In genomic region chr20:35277127-35277526, GRCh38 we compare ENCODE assay signal across 9 cellular contexts. TPM values are rescaled to one million over a fixed set of nuclear protein-coding genes. Genes with fewer than 3 reads are reported as not detected.
A peak's percentile ranks its signal among the peaks of the same experiment; 100 is the strongest.
DNase-seq lines count a peak whose midpoint lies in the region; ATAC-seq, FAIRE-seq and TF ChIP-seq lines count a peak whose summit lies in the region.
"Had no signal": no experiment of that assay in that cellular context is flagged by ENCODE, and none has a peak within 500 bp of the region (broad histone marks: within the 10 kb centered on the region; RNA-seq: fewer than 3 reads in every experiment).

No MANE protein-coding gene starts in this region.

- FAIRE-seq in kidney (lab: Jason Lieb, UNC) = no peak

- H3K36me3 ChIP-seq in kidney (ENCODE audit: control insufficient read depth in 1 of 2, insufficient read depth in 2 of 2, low read length in 2 of 2) (peaks cover 24 to 47% of the 10 kb centered on the region in 2 donors), thoracic aorta (peaks cover 7% of the 10 kb centered on the region)

- POLR2A ChIA-PET in activated CD4-positive, alpha-beta T cell treated with anti-CD3 and anti-CD28 coated beads for 36 hours (lab: Charles Lee) = no interaction called here

- H3K4me1 ChIP-seq in kidney (ENCODE audit: control insufficient read depth in 1 of 2, insufficient read depth in 1 of 2, low read depth in 1 of 2, low read length in 2 of 2) (peaks cover 16 to 28% of the 10 kb centered on the region in 2 donors), thoracic aorta (ENCODE audit: control insufficient read depth in 1 of 2, low read depth in 2 of 2) (peaks cover 13 to 29% of the 10 kb centered on the region in 2 donors)

- H3K27me3 Mint-ChIP-seq in activated CD4-positive, alpha-beta T cell treated with anti-CD3 and anti-CD28 coated beads for 36 hours = no peaks in the 10 kb centered on the region
- no peaks in the 10 kb centered on the region for H3K27me3 Mint-ChIP-seq in activated T-helper 2 cell treated with anti-CD3 and anti-CD28 coated beads, Interferon-gamma antibody, Interleukin-2, Interleukin-4, amounts not matched to agents 10 μg/mL and 5 μg/mL and 100 μg/mL, durations not matched to agents 14 hours and 24 hours and 36 hours (ENCODE audit: low read depth)

- no peak for ATAC-seq in activated CD4-positive, alpha-beta T cell treated with anti-CD3 and anti-CD28 coated beads for 36 hours
- ATAC-seq in thoracic aorta (ENCODE audit: insufficient number of reproducible peaks, low FRiP score, low read depth) (no peak), HG03175 (IDR thresholded peaks at IDR 0.05; ENCODE audit: unreplicated experiment) (no peak), GM21717 (IDR thresholded peaks at IDR 0.05; ENCODE audit: unreplicated experiment) (no peak)

- CTCF ChIA-PET in activated CD4-positive, alpha-beta T cell treated with anti-CD3 and anti-CD28 coated beads for 36 hours (lab: Charles Lee) = interaction anchor here (0.7 to 1.1 kb wide), 2 partner anchors 24 to 181 kb away, joined by 4 to 6 read pairs; no protein-coding TSS in a partner anchor

- H3K27me3 ChIP-seq in thoracic aorta (replicated peaks; ENCODE audit: insufficient read depth) = no peaks in the 10 kb centered on the region

- H3K27ac ChIP-seq in kidney (ENCODE audit: low read depth in 2 of 2, low read length in 2 of 2) (peak overlapping the region; percentile 96), thoracic aorta (peak overlapping the region; percentile 88 to 94)

- H3K9ac ChIP-seq in kidney (ENCODE audit: low read length in 2 of 2) = peak overlapping the region; percentile 93 to 96

- H3K27ac Mint-ChIP-seq in activated CD4-positive, alpha-beta T cell treated with anti-CD3 and anti-CD28 coated beads for 36 hours = peak overlapping the region; percentile 97
- H3K27ac Mint-ChIP-seq in activated T-helper 2 cell treated with anti-CD3 and anti-CD28 coated beads, Interferon-gamma antibody, Interleukin-2, Interleukin-4, amounts not matched to agents 10 μg/mL and 5 μg/mL and 100 μg/mL, durations not matched to agents 14 hours and 24 hours and 36 hours = peak overlapping the region; percentile 97

- peak overlapping the region; percentile 87 to 93 for H3K4me3 ChIP-seq in kidney (ENCODE audit: low read length in 2 of 2)
- H3K4me3 ChIP-seq in thoracic aorta = peak overlapping the region; percentile 87

- TF ChIP-seq CTCF in kidney (IDR thresholded peaks at IDR 0.05; ENCODE audit: borderline replicate concordance, extremely low read depth, insufficient read depth) (no peak), thoracic aorta (IDR thresholded peaks at IDR 0.05) (no peak)

- peaks cover 41% of the 10 kb centered on the region for H3K36me3 Mint-ChIP-seq in activated CD4-positive, alpha-beta T cell treated with anti-CD3 and anti-CD28 coated beads for 36 hours (ENCODE audit: low read depth)
- peaks cover 45% of the 10 kb centered on the region for H3K36me3 Mint-ChIP-seq in activated T-helper 2 cell treated with anti-CD3 and anti-CD28 coated beads, Interferon-gamma antibody, Interleukin-2, Interleukin-4, amounts not matched to agents 10 μg/mL and 5 μg/mL and 100 μg/mL, durations not matched to agents 14 hours and 24 hours and 36 hours (ENCODE audit: low read depth)

- DNase-seq in activated CD4-positive, alpha-beta T cell treated with anti-CD3 and anti-CD28 coated beads for 36 hours = no peak
- no peak for DNase-seq in activated CD4-positive, alpha-beta T cell treated with anti-CD3 and anti-CD28 coated beads, Interleukin-2, amount 50 U/mL, for 4 hours
- no peak for DNase-seq in activated T-helper 2 cell treated with anti-CD3 and anti-CD28 coated beads, Interferon-gamma antibody, Interleukin-2, Interleukin-4, amounts not matched to agents 10 μg/mL and 5 μg/mL and 100 μg/mL, durations not matched to agents 14 hours and 24 hours and 36 hours (ENCODE audit: low spot score)
- peak; percentile 79 for DNase-seq in kidney
- DNase-seq in thoracic aorta (ENCODE audit: low spot score) = no peak
- no peak for DNase-seq in NCI-H2081 treated with DMSO at 0.1 percent for 48 hours (lab: John Stamatoyannopoulos, UW)

- H3K4me1 Mint-ChIP-seq in activated CD4-positive, alpha-beta T cell treated with anti-CD3 and anti-CD28 coated beads for 36 hours = peaks cover 6% of the 10 kb centered on the region
- peaks cover 5% of the 10 kb centered on the region for H3K4me1 Mint-ChIP-seq in activated T-helper 2 cell treated with anti-CD3 and anti-CD28 coated beads, Interferon-gamma antibody, Interleukin-2, Interleukin-4, amounts not matched to agents 10 μg/mL and 5 μg/mL and 100 μg/mL, durations not matched to agents 14 hours and 24 hours and 36 hours (ENCODE audit: low read depth)

- peak overlapping the region; percentile 99 for H3K4me3 Mint-ChIP-seq in activated CD4-positive, alpha-beta T cell treated with anti-CD3 and anti-CD28 coated beads for 36 hours
- H3K4me3 Mint-ChIP-seq in activated T-helper 2 cell treated with anti-CD3 and anti-CD28 coated beads, Interferon-gamma antibody, Interleukin-2, Interleukin-4, amounts not matched to agents 10 μg/mL and 5 μg/mL and 100 μg/mL, durations not matched to agents 14 hours and 24 hours and 36 hours (ENCODE audit: low read depth) = peak overlapping the region; percentile 97

- intact Hi-C loops in activated CD4-positive, alpha-beta T cell treated with anti-CD3 and anti-CD28 coated beads for 36 hours (cut with DNase I, micrococcal nuclease) = loop anchor here (1.0 to 5.0 kb wide), 3 partner anchors 130 to 178 kb away; partner anchors contain the start of genes CEP250 (in 1 of the 2), EDEM2 (in 1 of the 2) and UQCC1 (in 1 of the 2)
- intact Hi-C loops in activated T-helper 2 cell treated with anti-CD3 and anti-CD28 coated beads, Interferon-gamma antibody, Interleukin-2, Interleukin-4, amounts not matched to agents 10 μg/mL and 5 μg/mL and 100 μg/mL, durations not matched to agents 14 hours and 24 hours and 36 hours (cut with micrococcal nuclease) = no loop called here
- intact Hi-C loops in kidney (cut with DNase I) = no loop called here

- H3K9me3 ChIP-seq in kidney (ENCODE audit: control insufficient read depth in 1 of 2, low read length in 2 of 2) (no peaks in the 10 kb centered on the region), thoracic aorta (no peaks in the 10 kb centered on the region)

- no peaks in the 10 kb centered on the region for H3K9me3 Mint-ChIP-seq in activated CD4-positive, alpha-beta T cell treated with anti-CD3 and anti-CD28 coated beads for 36 hours (ENCODE audit: low read depth)
- H3K9me3 Mint-ChIP-seq in activated T-helper 2 cell treated with anti-CD3 and anti-CD28 coated beads, Interferon-gamma antibody, Interleukin-2, Interleukin-4, amounts not matched to agents 10 μg/mL and 5 μg/mL and 100 μg/mL, durations not matched to agents 14 hours and 24 hours and 36 hours = no peaks in the 10 kb centered on the region

RNA-seq across cellular contexts. Expression of gene MMP24OS, which starts 0.8 kb away (rescaled TPM):
- total RNA-seq in activated CD4-positive, alpha-beta T cell treated with anti-CD3 and anti-CD28 coated beads for 36 hours = 10 to 100 TPM; 44.6 to 56.8 TPM
- total RNA-seq in activated T-helper 2 cell treated with anti-CD3 and anti-CD28 coated beads, Interferon-gamma antibody, Interleukin-2, Interleukin-4, amounts not matched to agents 10 μg/mL and 5 μg/mL and 100 μg/mL, durations not matched to agents 14 hours and 24 hours and 36 hours = 31.4 and 33.0 TPM in 2 replicates
- 127 TPM for total RNA-seq in kidney
- 248 TPM for polyA plus RNA-seq in kidney (ENCODE audit: insufficient read depth, low read depth, low replicate concordance)
- 10 to 100 TPM; 38.1 to 38.3 TPM for total RNA-seq in thoracic aorta

RNA-seq across cellular contexts. Expression of gene EIF6, which starts 7.4 kb away (rescaled TPM):
- total RNA-seq in activated CD4-positive, alpha-beta T cell treated with anti-CD3 and anti-CD28 coated beads for 36 hours = 100 to 1,000 TPM; 110 to 124 TPM
- 179 and 183 TPM in 2 replicates for total RNA-seq in activated T-helper 2 cell treated with anti-CD3 and anti-CD28 coated beads, Interferon-gamma antibody, Interleukin-2, Interleukin-4, amounts not matched to agents 10 μg/mL and 5 μg/mL and 100 μg/mL, durations not matched to agents 14 hours and 24 hours and 36 hours
- total RNA-seq in kidney (114 TPM), thoracic aorta (10 to 100 TPM; 46.2 to 76.6 TPM)
- 254 TPM for polyA plus RNA-seq in kidney (ENCODE audit: insufficient read depth, low read depth, low replicate concordance)

RNA-seq across cellular contexts. Expression of gene FAM83C, which starts 15.1 kb away (rescaled TPM):
- total RNA-seq in activated CD4-positive, alpha-beta T cell treated with anti-CD3 and anti-CD28 coated beads for 36 hours = not detected
- total RNA-seq in activated T-helper 2 cell treated with anti-CD3 and anti-CD28 coated beads, Interferon-gamma antibody, Interleukin-2, Interleukin-4, amounts not matched to agents 10 μg/mL and 5 μg/mL and 100 μg/mL, durations not matched to agents 14 hours and 24 hours and 36 hours = not detected in 2 replicates
- total RNA-seq in kidney = not detected
- polyA plus RNA-seq in kidney (ENCODE audit: insufficient read depth, low read depth, low replicate concordance) = not detected
- total RNA-seq in thoracic aorta = not detected
- total RNA-seq: SK-MEL-5 had no signal

RNA-seq across cellular contexts. Expression of gene MMP24, which starts 50.6 kb away (rescaled TPM):
- not detected for total RNA-seq in activated CD4-positive, alpha-beta T cell treated with anti-CD3 and anti-CD28 coated beads for 36 hours
- total RNA-seq in activated T-helper 2 cell treated with anti-CD3 and anti-CD28 coated beads, Interferon-gamma antibody, Interleukin-2, Interleukin-4, amounts not matched to agents 10 μg/mL and 5 μg/mL and 100 μg/mL, durations not matched to agents 14 hours and 24 hours and 36 hours = not detected in 2 replicates
- total RNA-seq in kidney = 12.4 TPM
- 10.7 TPM for polyA plus RNA-seq in kidney (ENCODE audit: insufficient read depth, low read depth, low replicate concordance)
- under 1 TPM; 0.27 to 0.71 TPM for total RNA-seq in thoracic aorta

Comparison
In these comparisons a context has a peak if more than half of its experiments do, and no peak if none do; other contexts are left out.
1. intact Hi-C loops: an anchor here in activated CD4-positive, alpha-beta T cell treated with anti-CD3 and anti-CD28 coated beads for 36 hours (1.0 to 5.0 kb wide); none called in activated T-helper 2 cell treated with anti-CD3 and anti-CD28 coated beads, Interferon-gamma antibody, Interleukin-2, Interleukin-4, amounts not matched to agents 10 μg/mL and 5 μg/mL and 100 μg/mL, durations not matched to agents 14 hours and 24 hours and 36 hours and kidney.